In genomic region chr9:69035438-69036316, GRCh38 we compare ENCODE assay signal across 7 cellular contexts. TPM values are rescaled to one million over a fixed set of nuclear protein-coding genes. Genes with fewer than 3 reads are reported as not detected.
A peak's percentile ranks its signal among the peaks of the same experiment; 100 is the strongest.
DNase-seq lines count a peak whose midpoint lies in the region; ATAC-seq, FAIRE-seq and TF ChIP-seq lines count a peak whose summit lies in the region.

Gene FXN (plus strand): TSS chr9:69035752. CDS start chr9:69035783, 31 bp downstream.

- peak within 1 kb of the TSS; percentile 84 for H3K4me3 ChIP-seq in astrocyte of the spinal cord (ENCODE audit: low read depth, low read length)
- peak within 1 kb of the TSS; percentile 43 to 68 (median 64) for H3K4me3 ChIP-seq in sigmoid colon

- peak; percentile 94 for FAIRE-seq in GM12892 (lab: Jason Lieb, UNC)

- TF ChIP-seq POLR2A in GM12892 (IDR thresholded peaks at IDR 0.05; ENCODE audit: low read depth, low read length): peak; percentile 78; the same call in 1 of the 2 replicates
- no peak for TF ChIP-seq POLR2A in sigmoid colon (IDR thresholded peaks at IDR 0.05)

- TF ChIP-seq CTCF in astrocyte of the spinal cord (IDR thresholded peaks at IDR 0.05; ENCODE audit: low read depth, low read length) (peak; percentile 98), sigmoid colon (IDR thresholded peaks at IDR 0.05) (peak; percentile 82 to 99 (median 90))

- in situ Hi-C loops in astrocyte of the spinal cord (cut with HindIII; ENCODE audit: low sequenced_read_pairs): no loop called here

- intact Hi-C loops in sigmoid colon (cut with DNase I): loop anchor here (1.0 kb wide), 1 partner anchor 157 kb away; no protein-coding TSS in a partner anchor

- no peaks in the 10 kb centered on the region for H3K27me3 ChIP-seq in sigmoid colon

- peaks cover 0 to 15% (median 12%) of the 10 kb centered on the region in 4 donors for H3K4me1 ChIP-seq in sigmoid colon

- ATAC-seq in HG02642 (IDR thresholded peaks at IDR 0.05; ENCODE audit: poor library complexity, unreplicated experiment): peak; percentile 96

- DNase-seq in GM12892 (ENCODE audit: insufficient read length) (peak; percentile 85), NCI-H1105 (lab: John Stamatoyannopoulos, UW) (peak; percentile 58), T1000 (lab: John Stamatoyannopoulos, UW) (peak; percentile 73), astrocyte of the spinal cord (ENCODE audit: low read depth, low spot score) (peak; percentile 81), hypothalamus (lab: John Stamatoyannopoulos, UW) (peak in 50 of 51 donors; percentile 22 to 87 (median 70)), sigmoid colon (peak; percentile 90)

- no peaks in the 10 kb centered on the region for H3K36me3 ChIP-seq in sigmoid colon

- WGBS in sigmoid colon, 2 donors: 1% methylated on average over 75 of the region's 75 CpGs

- H3K27ac ChIP-seq in sigmoid colon: peak within 1 kb of the TSS; percentile 83 to 86 (median 85)

- no peaks in the 10 kb centered on the region for H3K9me3 ChIP-seq in sigmoid colon

- TF ChIP-seq EP300 in sigmoid colon (IDR thresholded peaks at IDR 0.05): no peak

RNA-seq across cellular contexts. Expression of gene FXN, which starts in this region (rescaled TPM):
- polyA plus RNA-seq in GM12892 (2012; ENCODE audit: missing spikeins): 17.4 TPM
- 1 to 10 TPM; 3.4 to 8.7 (median 5.6) TPM for total RNA-seq in sigmoid colon
- polyA plus RNA-seq in sigmoid colon: 10 to 100 TPM; 10.2 to 16.1 (median 10.2) TPM

Comparison
In these comparisons a context has a peak if more than half of its experiments do, and no peak if none do; other contexts are left out.
1. Peak in every context shown above with its lines: DNase-seq, ATAC-seq, H3K4me3 ChIP-seq and H3K27ac ChIP-seq.